ENCODE assay signal across 18 cellular contexts in the genomic region with DNA sequence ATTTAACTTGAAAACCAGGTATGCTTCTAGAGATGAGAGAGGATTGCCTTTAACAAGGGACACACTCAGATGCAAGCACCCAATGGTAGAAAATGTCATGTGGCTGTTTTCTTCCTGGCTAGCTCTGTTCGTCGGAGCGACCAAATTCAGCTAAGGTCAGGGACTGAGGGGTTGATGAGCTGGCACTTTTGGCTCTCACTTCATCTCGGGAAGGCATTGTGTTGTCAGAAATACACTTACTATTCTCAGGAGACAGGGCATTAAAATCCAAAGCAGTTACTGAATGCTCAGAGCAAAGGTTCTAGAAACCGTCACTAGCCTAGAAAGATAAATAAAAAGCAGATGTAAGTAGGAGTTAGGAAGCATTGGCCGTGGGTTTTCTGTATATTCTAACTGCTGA.
A peak's percentile ranks its signal among the peaks of the same experiment; 100 is the strongest.
DNase-seq lines count a peak whose midpoint lies in the region; ATAC-seq and TF ChIP-seq lines count a peak whose summit lies in the region.
"Had no signal": no experiment of that assay in that cellular context is flagged by ENCODE, and none has a peak within 500 bp of the region (broad histone marks: within the 10 kb centered on the region; RNA-seq: fewer than 3 reads in every experiment).

No MANE protein-coding gene starts in this region.

- H2BK120ac ChIP-seq in mesenchymal stem cell (ENCODE audit: low read depth, low read length): no peak overlapping the region

- intact Hi-C loops in prostate gland (cut with DNase I): no loop called here
- intact Hi-C loops in aorta (cut with DNase I): no loop called here

- H3K36me3 ChIP-seq in adipocyte (ENCODE audit: control insufficient read depth, insufficient read depth, low read length, severe bottlenecking) (no peaks in the 10 kb centered on the region), mesenchymal stem cell (ENCODE audit: control insufficient read depth in 1 of 2, insufficient read depth in 2 of 2, low read depth in 1 of 2, low read length in 2 of 2) (no peaks in the 10 kb centered on the region), prostate gland (no peaks in the 10 kb centered on the region), aorta (ENCODE audit: control insufficient read depth in 1 of 2, insufficient read depth in 2 of 2, low read length in 1 of 2) (no peaks in the 10 kb centered on the region)
- H3K36me3 ChIP-seq: BLaER1 had no signal

- TF ChIP-seq POLR2A in prostate gland (IDR thresholded peaks at IDR 0.05): no peak

- no peak overlapping the region for H2BK12ac ChIP-seq in mesenchymal stem cell (ENCODE audit: low read length in 2 of 2)

- H3K27ac ChIP-seq in mesenchymal stem cell (ENCODE audit: low read length, poor library complexity, severe bottlenecking) (no peak overlapping the region), prostate gland (no peak overlapping the region), aorta (ENCODE audit: low read depth in 1 of 2, low read length in 2 of 2) (no peak overlapping the region)
- H3K27ac ChIP-seq: BLaER1 had no signal

- no peak overlapping the region for H2BK15ac ChIP-seq in mesenchymal stem cell (ENCODE audit: low read depth, poor library complexity, severe bottlenecking)

- DNase-seq in AG08395 (ENCODE audit: low spot score) (peak; percentile 67), GM03348 (ENCODE audit: low spot score) (peak; percentile 39), adipocyte (ENCODE audit: low read depth) (no peak), mesenchymal stem cell (no peak), prostate gland (ENCODE audit: low spot score) (no peak), aorta (no peak), ecto neural progenitor cell (ENCODE audit: low spot score) (no peak)
- DNase-seq: CD8-positive, alpha-beta memory T cell; EL; HCEC 1CT; NCI-H1048; NCI-H1694; NCI-H2107; NCI-H748 treated with DMSO at 0.1 percent for 48 hours; SHP77 treated with DMSO at 0.1 percent for 48 hours had no signal

- H3K4ac ChIP-seq in mesenchymal stem cell (ENCODE audit: low read depth in 1 of 2, low read length in 2 of 2): no peak overlapping the region

- H4K91ac ChIP-seq in mesenchymal stem cell (ENCODE audit: low read length): no peak overlapping the region

- H3K14ac ChIP-seq in mesenchymal stem cell (ENCODE audit: low read length in 2 of 2): no peak overlapping the region

- H3K4me1 ChIP-seq in adipocyte (ENCODE audit: control insufficient read depth, insufficient read depth, low read length): peaks cover 15% of the 10 kb centered on the region
- no peaks in the 10 kb centered on the region for H3K4me1 ChIP-seq in mesenchymal stem cell (ENCODE audit: control insufficient read depth, insufficient read depth, low read depth, low read length)
- H3K4me1 ChIP-seq in prostate gland (replicated peaks): no peaks in the 10 kb centered on the region
- H3K4me1 ChIP-seq in aorta (ENCODE audit: control insufficient read depth in 1 of 2, insufficient read depth in 2 of 2, low read length in 2 of 2): no peaks in the 10 kb centered on the region
- H3K4me1 ChIP-seq: BLaER1 had no signal

- H3K27me3 ChIP-seq in adipocyte (replicated peaks; ENCODE audit: control insufficient read depth, insufficient read depth, low read length) (no peaks in the 10 kb centered on the region), mesenchymal stem cell (ENCODE audit: control insufficient read depth in 1 of 2, insufficient read depth in 1 of 2, low read length in 2 of 2) (no peaks in the 10 kb centered on the region), prostate gland (replicated peaks; ENCODE audit: insufficient read depth) (no peaks in the 10 kb centered on the region), aorta (ENCODE audit: control insufficient read depth in 1 of 2, insufficient read depth in 2 of 2, low read length in 1 of 2) (peaks cover 0 to 2% of the 10 kb centered on the region in 2 donors)
- H3K27me3 ChIP-seq: BLaER1 had no signal

- no peak overlapping the region for H3K18ac ChIP-seq in mesenchymal stem cell (ENCODE audit: low read depth in 1 of 2, low read length in 2 of 2)

- whole genome bisulfite sequencing in mesenchymal stem cell: 87% methylated on average over 4 of the region's 6 CpGs
- WGBS in prostate gland: 75% methylated on average over 6 of the region's 6 CpGs
- 25 to 38% methylated on average over 6 of the region's 6 CpGs for WGBS in aorta, 2 donors

- no peaks in the 10 kb centered on the region for H3K9me3 ChIP-seq in adipocyte (ENCODE audit: control insufficient read depth, low read length)
- H3K9me3 ChIP-seq in mesenchymal stem cell (ENCODE audit: control insufficient read depth, low read length): no peaks in the 10 kb centered on the region
- no peaks in the 10 kb centered on the region for H3K9me3 ChIP-seq in prostate gland
- H3K9me3 ChIP-seq in aorta (ENCODE audit: control insufficient read depth, low read length): no peaks in the 10 kb centered on the region
- H3K9me3 ChIP-seq: BLaER1 had no signal

- no peak overlapping the region for H2AFZ ChIP-seq in mesenchymal stem cell (ENCODE audit: low read depth, low read length)

- H2BK5ac ChIP-seq in mesenchymal stem cell (ENCODE audit: low read depth, low read length, poor library complexity, severe bottlenecking): no peak overlapping the region

- no peak overlapping the region for H4K8ac ChIP-seq in mesenchymal stem cell (ENCODE audit: low read length)

- ATAC-seq in aorta (ENCODE audit: low FRiP score) (no peak), HG03039 (IDR thresholded peaks at IDR 0.05; ENCODE audit: unreplicated experiment) (no peak)
- ATAC-seq: GM12878 had no signal

- H3K23ac ChIP-seq in mesenchymal stem cell (ENCODE audit: low read length in 2 of 2): no peak overlapping the region

- TF ChIP-seq CTCF in prostate gland (IDR thresholded peaks at IDR 0.05): no peak

- no peaks in the 10 kb centered on the region for H3K79me1 ChIP-seq in mesenchymal stem cell (replicated peaks; ENCODE audit: low read length, poor library complexity, severe bottlenecking)

- H2AK5ac ChIP-seq in mesenchymal stem cell (ENCODE audit: low read length, severe bottlenecking): no peak overlapping the region

- peak overlapping the region; percentile 60 for H3K4me3 ChIP-seq in adipocyte (ENCODE audit: low read length)
- peak overlapping the region in 1 of 2 experiments; percentile 36 for H3K4me3 ChIP-seq in mesenchymal stem cell (ENCODE audit: insufficient read depth in 1 of 2, low read depth in 1 of 2, low read length in 2 of 2)
- no peak overlapping the region for H3K4me3 ChIP-seq in prostate gland
- no peak overlapping the region for H3K4me3 ChIP-seq in aorta (ENCODE audit: low read length in 2 of 2)
- H3K4me3 ChIP-seq: BLaER1, GM12878 had no signal

- H3K9ac ChIP-seq in adipocyte (ENCODE audit: low read length) (no peak overlapping the region), mesenchymal stem cell (ENCODE audit: low read length) (peak overlapping the region; percentile 7)
- H3K9ac ChIP-seq: BLaER1 had no signal

- no peak overlapping the region for H3K4me2 ChIP-seq in mesenchymal stem cell (ENCODE audit: low read length, poor library complexity, severe bottlenecking)
- H3K4me2 ChIP-seq: BLaER1 had no signal

Comparison
In these comparisons a context has a peak if more than half of its experiments do, and no peak if none do; other contexts are left out.
1. DNase-seq: peak in AG08395 (single experiment) and GM03348 (single experiment); none in adipocyte (single experiment), mesenchymal stem cell (single experiment), prostate gland (single experiment), aorta (0 of 2) and ecto neural progenitor cell (single experiment).